26 cellular contexts compared by ENCODE assay signal in genomic region chr3:50271314-50272072, GRCh38. TPM values are rescaled to one million over a fixed set of nuclear protein-coding genes. Genes with fewer than 3 reads are reported as not detected.
DNase-seq lines count a peak whose midpoint lies in the region; ATAC-seq and TF ChIP-seq lines count a peak whose summit lies in the region.
"Had no signal": no experiment of that assay in that cellular context is flagged by ENCODE, and none has a peak within 500 bp of the region (broad histone marks: within the 10 kb centered on the region; RNA-seq: fewer than 3 reads in every experiment).

No MANE protein-coding gene starts in this region.

- peaks cover 0 to 21% (median 0%) of the 10 kb centered on the region in 3 donors for H3K27me3 ChIP-seq in sigmoid colon

- no peak for TF ChIP-seq EP300 in sigmoid colon (IDR thresholded peaks at IDR 0.05)

- H3K4me1 ChIP-seq in sigmoid colon: peaks cover 0 to 59% (median 51%) of the 10 kb centered on the region in 4 donors

- peaks cover 52% of the 10 kb centered on the region for H3K4me1 Mint-ChIP-seq in WTC11
- peaks cover 23 to 28% (median 24%) of the 10 kb centered on the region in 3 donors for H3K4me1 Mint-ChIP-seq in T-cell

- no peak for TF ChIP-seq POLR2A in sigmoid colon (IDR thresholded peaks at IDR 0.05)

- H3K9me3 ChIP-seq in sigmoid colon: no peaks in the 10 kb centered on the region

- H3K27me3 Mint-ChIP-seq in WTC11 (ENCODE audit: low read depth): peaks cover 37% of the 10 kb centered on the region
- peaks cover 25 to 33% of the 10 kb centered on the region in 2 donors for H3K27me3 Mint-ChIP-seq in T-cell

- no peaks in the 10 kb centered on the region for H3K36me3 Mint-ChIP-seq in WTC11
- H3K36me3 Mint-ChIP-seq in T-cell: no peaks in the 10 kb centered on the region
- H3K36me3 Mint-ChIP-seq: immature natural killer cell, memory B cell had no signal

- WGBS in sigmoid colon, 2 donors: 40 to 80% methylated on average over 10 of the region's 10 CpGs

- H3K27ac Mint-ChIP-seq in WTC11 (peak overlapping the region; percentile 8; the same call in 1 of the 2 replicates), T-cell (no peak overlapping the region)
- H3K27ac Mint-ChIP-seq: activated naive CD4-positive, alpha-beta T cell treated with anti-CD3 and anti-CD28 coated beads for 36 hours; dendritic cell treated with granulocyte-macrophage colony-stimulating factor and Interleukin-4, amounts not matched to agents 40 ng/mL and 50 ng/mL, for 4 days; memory B cell had no signal

- ATAC-seq in WTC11 (no peak), left colon (peak; percentile 9), T-cell (replicated peaks in 1 of 4) (no peak), HG02798 (IDR thresholded peaks at IDR 0.05; ENCODE audit: poor library complexity, unreplicated experiment) (no peak)

- CTCF ChIA-PET in WTC11 (lab: Charles Lee) (interaction anchor here (0.6 to 12.5 kb wide), 10 partner anchors 12 to 316 kb away, joined by 3 to 145 read pairs (median 5); partner anchors contain the start of gene GNAT1), T-cell (lab: Charles Lee) (interaction anchor here (0.6 to 1.1 kb wide), 3 partner anchors 13 to 77 kb away, joined by 3 to 6 read pairs (median 3); partner anchors contain the start of genes HYAL3 (in 1 of the 2) and NAA80 (in 1 of the 2))

- H3K4me3 Mint-ChIP-seq in WTC11 (no peak overlapping the region), T-cell (no peak overlapping the region)
- H3K4me3 Mint-ChIP-seq: activated naive CD4-positive, alpha-beta T cell treated with anti-CD3 and anti-CD28 coated beads for 36 hours; dendritic cell treated with granulocyte-macrophage colony-stimulating factor and Interleukin-4, amounts not matched to agents 40 ng/mL and 50 ng/mL, for 4 days; memory B cell had no signal

- peaks cover 0 to 10% (median 0%) of the 10 kb centered on the region in 4 donors for H3K36me3 ChIP-seq in sigmoid colon
- H3K36me3 ChIP-seq: brain microvascular endothelial cell had no signal

- POLR2A ChIA-PET in WTC11 (lab: Charles Lee) (interaction anchor here (0.9 to 1.0 kb wide), 2 partner anchors 11 to 12 kb away, joined by 3 read pairs; no protein-coding TSS in a partner anchor), T-cell (lab: Charles Lee) (no interaction called here)

- peak overlapping the region in 1 of 4 donors; percentile 43 for H3K4me3 ChIP-seq in sigmoid colon

- H3K27ac ChIP-seq in C4-2B: peak overlapping the region; percentile 41
- peak overlapping the region in 3 of 4 donors; percentile 93 to 99 (median 99) for H3K27ac ChIP-seq in sigmoid colon
- H3K27ac ChIP-seq: brain microvascular endothelial cell had no signal

- intact Hi-C loops in left colon (cut with DNase I, micrococcal nuclease): loop anchor here (2.0 to 10.0 kb wide), 3 partner anchors 45 to 79 kb away; partner anchors contain the start of gene GNAT1 (in 2 of the 2)
- intact Hi-C loops in sigmoid colon (cut with DNase I): loop anchor here (2.0 kb wide), 1 partner anchor 79 kb away; no protein-coding TSS in a partner anchor

- no peaks in the 10 kb centered on the region for H3K9me3 Mint-ChIP-seq in WTC11
- no peaks in the 10 kb centered on the region for H3K9me3 Mint-ChIP-seq in T-cell
- H3K9me3 Mint-ChIP-seq: activated naive CD4-positive, alpha-beta T cell treated with anti-CD3 and anti-CD28 coated beads for 36 hours; dendritic cell treated with granulocyte-macrophage colony-stimulating factor and Interleukin-4, amounts not matched to agents 40 ng/mL and 50 ng/mL, for 4 days; immature natural killer cell; memory B cell had no signal

- TF ChIP-seq CTCF in C4-2B (conservative IDR thresholded peaks at IDR 0.05): no peak
- no peak for TF ChIP-seq CTCF in WTC11 (IDR thresholded peaks at IDR 0.05)
- TF ChIP-seq CTCF in sigmoid colon (IDR thresholded peaks at IDR 0.05): no peak
- TF ChIP-seq CTCF in GM10266 (IDR thresholded peaks at IDR 0.05; ENCODE audit: control insufficient read depth, insufficient read depth, low read depth, missing control alignments): no peak

- no peak for DNase-seq in WTC11 (ENCODE audit: low spot score)
- DNase-seq in left colon: no peak
- no peak for DNase-seq in sigmoid colon
- DNase-seq in GM10266 (ENCODE audit: extremely low spot score): no peak
- no peak for DNase-seq in DMS53 treated with DMSO at 0.1 percent for 48 hours (lab: John Stamatoyannopoulos, UW; ENCODE audit: unreplicated experiment)
- DNase-seq in T-cell: no peak
- DNase-seq: activated CD4-positive, alpha-beta T cell treated with anti-CD3 and anti-CD28 coated beads for 4 hours; activated naive CD4-positive, alpha-beta T cell treated with anti-CD3 and anti-CD28 coated beads for 36 hours; brain microvascular endothelial cell; erythroblast; immature natural killer cell; NCI-H1417 treated with DMSO at 0.1 percent for 48 hours; NCI-H226; NK-92 treated with Interleukin-12 subunit alpha and Interleukin-12 subunit beta, amount 100 ng/mL, for 24 hours; SHP77 treated with DMSO at 0.1 percent for 48 hours; stimulated activated CD4-positive, alpha-beta T cell treated with anti-CD3 and anti-CD28 coated beads, Interleukin-4, amount 100 ng/mL, for 24 hours; stimulated activated CD8-positive, alpha-beta memory T cell treated with anti-CD3 and anti-CD28 coated beads, Interleukin-4, amount 100 ng/mL, for 48 hours; T-helper 9 cell had no signal

TF ChIP-seq in WTC11, 78 proteins besides CTCF, POLR2A, EP300 and RAD21 (continues in another document):
- TF ChIP-seq ATF3 (CRISPR knock-in tag; conservative IDR thresholded peaks at IDR 0.05): no peak
- TF ChIP-seq HMGA2 (CRISPR knock-in tag; IDR thresholded peaks at IDR 0.05): no peak
- TF ChIP-seq E2F5 (CRISPR knock-in tag; IDR thresholded peaks at IDR 0.05): no peak
- no peak for TF ChIP-seq TP53 (CRISPR knock-in tag; IDR thresholded peaks at IDR 0.05)
- no peak for TF ChIP-seq ZNF425 (CRISPR knock-in tag; conservative IDR thresholded peaks at IDR 0.05)

RNA-seq across cellular contexts. Expression of gene SEMA3B, which starts 2.5 kb away (rescaled TPM):
- 7.3 to 9.0 TPM (median 8.7 TPM) in 3 replicates for total RNA-seq in WTC11 (2021)
- 100 to 1,000 TPM in 1 of 2 donors, 10 to 100 TPM in 1; 56.8 to 116 TPM for total RNA-seq in left colon
- 10 to 100 TPM in 3 of 4 donors, 1 to 10 TPM in 1; 7.9 to 54.6 (median 25.0) TPM for total RNA-seq in sigmoid colon
- polyA plus RNA-seq in sigmoid colon: 10 to 100 TPM; 12.0 to 39.2 (median 15.3) TPM
- total RNA-seq in T-cell: 1 to 10 TPM in 3 of 5 donors, under 1 TPM in 2; 0.33 to 2.5 (median 1.5) TPM
- polyA plus RNA-seq: immature natural killer cell had no signal

RNA-seq across cellular contexts. Expression of gene LSMEM2, which starts 7.4 kb away (rescaled TPM):
- 0.41 to 0.60 TPM (median 0.57 TPM) in 3 replicates for total RNA-seq in WTC11 (2021)
- total RNA-seq in left colon: not detected
- total RNA-seq in sigmoid colon: not detected
- under 1 TPM in 2 of 3 donors, not detected in 1; 0.13 to 0.46 TPM for polyA plus RNA-seq in sigmoid colon
- not detected for total RNA-seq in T-cell
- total RNA-seq: activated naive CD4-positive, alpha-beta T cell treated with anti-CD3 and anti-CD28 coated beads for 36 hours; H4; LHCN-M2; osteocyte had no signal
- polyA plus RNA-seq: AG04450, immature natural killer cell had no signal

RNA-seq across cellular contexts. Expression of gene IFRD2, which starts 20.7 kb away (rescaled TPM):
- total RNA-seq in WTC11 (2021) (63.2 to 92.0 TPM (median 75.6 TPM) in 3 replicates), left colon (10 to 100 TPM; 48.8 to 68.6 TPM), sigmoid colon (10 to 100 TPM; 46.7 to 59.1 (median 52.7) TPM), T-cell (10 to 100 TPM; 50.0 to 91.2 (median 75.9) TPM)
- polyA plus RNA-seq in sigmoid colon: 10 to 100 TPM; 24.5 to 73.1 (median 31.2) TPM

RNA-seq across cellular contexts. Expression of gene HYAL3, which starts 27.7 kb away (rescaled TPM):
- 2.9 to 3.8 TPM (median 3.2 TPM) in 3 replicates for total RNA-seq in WTC11 (2021)
- total RNA-seq in left colon: 1 to 10 TPM; 2.2 to 2.8 TPM
- total RNA-seq in sigmoid colon: 1 to 10 TPM; 2.1 to 8.3 (median 3.4) TPM
- 1 to 10 TPM in 2 of 3 donors, under 1 TPM in 1; 0.60 to 4.4 (median 2.8) TPM for polyA plus RNA-seq in sigmoid colon
- 1 to 10 TPM; 2.6 to 6.2 (median 3.9) TPM for total RNA-seq in T-cell

RNA-seq across cellular contexts. Expression of gene NAA80, which starts 27.7 kb away (rescaled TPM):
- total RNA-seq in WTC11 (2021) (13.7 to 17.3 TPM (median 13.7 TPM) in 3 replicates), left colon (10 to 100 TPM in 1 of 2 donors, 1 to 10 TPM in 1; 9.8 to 11.2 TPM), sigmoid colon (1 to 10 TPM; 3.6 to 9.4 (median 7.6) TPM), T-cell (10 to 100 TPM; 33.8 to 45.7 (median 43.9) TPM)
- polyA plus RNA-seq in sigmoid colon: 1 to 10 TPM; 3.5 to 9.5 (median 4.2) TPM
